In the genomic region with DNA sequence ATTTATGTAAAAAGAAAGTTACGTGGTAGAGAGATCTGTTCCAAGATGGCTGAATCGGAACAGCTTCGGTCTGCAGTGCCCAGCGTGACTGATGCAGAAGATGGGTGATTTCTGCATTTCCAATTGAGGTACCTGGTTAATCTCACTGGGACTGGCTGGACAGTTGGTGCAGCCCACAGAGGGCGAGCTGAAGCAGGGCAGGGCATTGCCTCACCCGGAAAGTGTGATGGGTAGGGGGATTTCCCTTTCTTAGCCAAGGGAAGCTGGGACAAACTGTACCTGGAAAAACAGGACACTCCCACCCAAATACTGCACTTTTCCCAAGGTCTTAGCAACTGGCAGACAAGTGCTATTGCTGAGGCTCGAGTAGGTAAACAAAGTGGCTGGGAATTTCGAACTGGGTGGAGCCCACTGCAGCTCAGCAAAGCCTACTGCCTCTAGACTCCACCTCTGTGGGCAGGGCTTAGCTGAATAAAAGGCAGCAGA, we compare ENCODE assay signal across 9 cellular contexts. TPM values are rescaled to one million over a fixed set of nuclear protein-coding genes. Genes with fewer than 3 reads are reported as not detected.
A peak's percentile ranks its signal among the peaks of the same experiment; 100 is the strongest.
DNase-seq lines count a peak whose midpoint lies in the region; ATAC-seq and TF ChIP-seq lines count a peak whose summit lies in the region.
"Had no signal": no experiment of that assay in that cellular context is flagged by ENCODE, and none has a peak within 500 bp of the region (broad histone marks: within the 10 kb centered on the region; RNA-seq: fewer than 3 reads in every experiment).

No MANE protein-coding gene starts in this region.

- H3K27ac Mint-ChIP-seq in CD14-positive monocyte = peak overlapping the region in 5 of 7 donors; percentile 1 to 86 (median 73)
- H3K27ac Mint-ChIP-seq in HFFc6 = no peak overlapping the region
- no peak overlapping the region for H3K27ac Mint-ChIP-seq in activated CD4-positive, alpha-beta memory T cell treated with anti-CD3 and anti-CD28 coated beads for 36 hours
- H3K27ac Mint-ChIP-seq in osteocyte (ENCODE audit: unreplicated experiment) = no peak overlapping the region

- TF ChIP-seq CTCF in CD14-positive monocyte (IDR thresholded peaks at IDR 0.05) = no peak
- TF ChIP-seq CTCF in HFFc6 (IDR thresholded peaks at IDR 0.05) = no peak
- TF ChIP-seq CTCF in lower lobe of right lung (IDR thresholded peaks at IDR 0.05) = no peak
- TF ChIP-seq CTCF in osteocyte (IDR thresholded peaks at IDR 0.05) = no peak

- peaks cover 0 to 5% (median 0%) of the 10 kb centered on the region in 3 donors for H3K27me3 Mint-ChIP-seq in CD14-positive monocyte (ENCODE audit: low read depth in 3 of 3)
- H3K27me3 Mint-ChIP-seq in HFFc6 (ENCODE audit: insufficient read depth) = peaks cover 35% of the 10 kb centered on the region
- H3K27me3 Mint-ChIP-seq in activated CD4-positive, alpha-beta memory T cell treated with anti-CD3 and anti-CD28 coated beads for 36 hours = peaks cover 28% of the 10 kb centered on the region
- peaks cover 66% of the 10 kb centered on the region for H3K27me3 Mint-ChIP-seq in osteocyte (ENCODE audit: unreplicated experiment)

- no peaks in the 10 kb centered on the region for H3K9me3 ChIP-seq in lower lobe of right lung

- intact Hi-C loops in CD14-positive monocyte (cut with micrococcal nuclease) = loop anchor here in 1 of 2 donors (5.0 kb wide), 1 partner anchor 452 kb away; a partner anchor contains a TSS
- intact Hi-C loops in activated CD4-positive, alpha-beta memory T cell treated with anti-CD3 and anti-CD28 coated beads for 36 hours (cut with micrococcal nuclease) = no loop called here
- intact Hi-C loops in lower lobe of right lung (cut with DNase I) = no loop called here

- H3K4me1 Mint-ChIP-seq in CD14-positive monocyte (peaks cover 41% of the 10 kb centered on the region), HFFc6 (ENCODE audit: low read depth) (0 out of 2 replicates have a peak, but pooled peaks cover 6% of the 10 kb centered on the region), osteocyte (ENCODE audit: unreplicated experiment) (no peaks in the 10 kb centered on the region)
- H3K4me1 Mint-ChIP-seq in activated CD4-positive, alpha-beta memory T cell treated with anti-CD3 and anti-CD28 coated beads for 36 hours (ENCODE audit: low read depth) = peaks cover 7% of the 10 kb centered on the region

- peak; percentile 85 to 91 for ATAC-seq in lower lobe of right lung
- ATAC-seq in GM19035 (IDR thresholded peaks at IDR 0.05; ENCODE audit: unreplicated experiment) = no peak
- no peak for ATAC-seq in GM21360 (IDR thresholded peaks at IDR 0.05; ENCODE audit: unreplicated experiment)

- peaks cover 0 to 9% (median 6%) of the 10 kb centered on the region in 7 donors for H3K9me3 Mint-ChIP-seq in CD14-positive monocyte
- H3K9me3 Mint-ChIP-seq in HFFc6 = peaks cover 6% of the 10 kb centered on the region
- H3K9me3 Mint-ChIP-seq in activated CD4-positive, alpha-beta memory T cell treated with anti-CD3 and anti-CD28 coated beads for 36 hours = peaks cover 9% of the 10 kb centered on the region
- H3K9me3 Mint-ChIP-seq in osteocyte (ENCODE audit: unreplicated experiment) = peaks cover 6% of the 10 kb centered on the region

- H3K36me3 Mint-ChIP-seq in CD14-positive monocyte (peaks cover 0 to 3% of the 10 kb centered on the region in 2 donors), HFFc6 (ENCODE audit: low read depth) (0 out of 2 replicates have a peak, but pooled peaks cover 4% of the 10 kb centered on the region), osteocyte (ENCODE audit: unreplicated experiment) (no peaks in the 10 kb centered on the region)
- no peaks in the 10 kb centered on the region for H3K36me3 Mint-ChIP-seq in activated CD4-positive, alpha-beta memory T cell treated with anti-CD3 and anti-CD28 coated beads for 36 hours

- no peak overlapping the region for H3K27ac ChIP-seq in lower lobe of right lung
- H3K27ac ChIP-seq: left ventricle myocardium inferior had no signal

- POLR2A ChIA-PET in activated CD4-positive, alpha-beta memory T cell treated with anti-CD3 and anti-CD28 coated beads for 36 hours (lab: Charles Lee) = no interaction called here

- H3K4me3 Mint-ChIP-seq in CD14-positive monocyte = peak overlapping the region; percentile 79 to 89
- peak overlapping the region; percentile 59 for H3K4me3 Mint-ChIP-seq in HFFc6
- peak overlapping the region; percentile 66 for H3K4me3 Mint-ChIP-seq in activated CD4-positive, alpha-beta memory T cell treated with anti-CD3 and anti-CD28 coated beads for 36 hours
- H3K4me3 Mint-ChIP-seq in osteocyte (ENCODE audit: unreplicated experiment) = no peak overlapping the region

- DNase-seq in CD14-positive monocyte (ENCODE audit: low spot score) = no peak
- DNase-seq in HFFc6 = no peak
- peak; percentile 15 for DNase-seq in activated CD4-positive, alpha-beta memory T cell treated with anti-CD3 and anti-CD28 coated beads for 36 hours
- DNase-seq in lower lobe of right lung = no peak
- DNase-seq in occipital lobe (lab: John Stamatoyannopoulos, UW) = no peak
- DNase-seq in osteocyte (ENCODE audit: extremely low spot score, unreplicated experiment) = no peak
- DNase-seq: left ventricle myocardium inferior had no signal

- no peaks in the 10 kb centered on the region for H3K36me3 ChIP-seq in lower lobe of right lung
- H3K36me3 ChIP-seq: left ventricle myocardium inferior had no signal

- H3K27me3 ChIP-seq in lower lobe of right lung (ENCODE audit: low read depth) = no peaks in the 10 kb centered on the region

- peak overlapping the region; percentile 34 for H3K4me3 ChIP-seq in lower lobe of right lung
- H3K4me3 ChIP-seq: left ventricle myocardium inferior had no signal

- peaks cover 25% of the 10 kb centered on the region for H3K4me1 ChIP-seq in lower lobe of right lung

- CTCF ChIA-PET in activated CD4-positive, alpha-beta memory T cell treated with anti-CD3 and anti-CD28 coated beads for 36 hours (lab: Charles Lee) = interaction anchor here (0.7 to 2.8 kb wide), 2 partner anchors 32 to 451 kb away, joined by 3 to 11 read pairs; a partner anchor contains a TSS

RNA-seq across cellular contexts. Expression of a gene that starts 13.1 kb away (rescaled TPM):
- 100 to 1,000 TPM; 158 to 167 TPM for polyA plus RNA-seq in CD14-positive monocyte
- total RNA-seq in HFFc6 (2021; fragmentation: NEBNext Ultra II Directional; extraction: Animal tissue kit (Norgen Biotek cat#: 25700)) = 100 to 1,000 TPM in 4 of 6 experiments, 10 to 100 TPM in 2; 93.7 to 139 (median 107) TPM
- total RNA-seq in activated CD4-positive, alpha-beta memory T cell treated with anti-CD3 and anti-CD28 coated beads for 36 hours = 100 to 1,000 TPM in 1 of 2 experiments, 10 to 100 TPM in 1; 83.2 to 117 TPM
- 364 TPM for total RNA-seq in lower lobe of right lung
- total RNA-seq in occipital lobe = 203 TPM
- total RNA-seq in osteocyte = 100 and 127 TPM in 2 replicates

Comparison
In these comparisons a context has a peak if more than half of its experiments do, and no peak if none do; other contexts are left out.
1. H3K27ac Mint-ChIP-seq: peak in CD14-positive monocyte (5 of 7); none in HFFc6 (single experiment), activated CD4-positive, alpha-beta memory T cell treated with anti-CD3 and anti-CD28 coated beads for 36 hours (single experiment) and osteocyte (single experiment).
2. ATAC-seq: peak in lower lobe of right lung (2 of 2); none in GM19035 (single experiment) and GM21360 (single experiment).